In the genomic region with DNA sequence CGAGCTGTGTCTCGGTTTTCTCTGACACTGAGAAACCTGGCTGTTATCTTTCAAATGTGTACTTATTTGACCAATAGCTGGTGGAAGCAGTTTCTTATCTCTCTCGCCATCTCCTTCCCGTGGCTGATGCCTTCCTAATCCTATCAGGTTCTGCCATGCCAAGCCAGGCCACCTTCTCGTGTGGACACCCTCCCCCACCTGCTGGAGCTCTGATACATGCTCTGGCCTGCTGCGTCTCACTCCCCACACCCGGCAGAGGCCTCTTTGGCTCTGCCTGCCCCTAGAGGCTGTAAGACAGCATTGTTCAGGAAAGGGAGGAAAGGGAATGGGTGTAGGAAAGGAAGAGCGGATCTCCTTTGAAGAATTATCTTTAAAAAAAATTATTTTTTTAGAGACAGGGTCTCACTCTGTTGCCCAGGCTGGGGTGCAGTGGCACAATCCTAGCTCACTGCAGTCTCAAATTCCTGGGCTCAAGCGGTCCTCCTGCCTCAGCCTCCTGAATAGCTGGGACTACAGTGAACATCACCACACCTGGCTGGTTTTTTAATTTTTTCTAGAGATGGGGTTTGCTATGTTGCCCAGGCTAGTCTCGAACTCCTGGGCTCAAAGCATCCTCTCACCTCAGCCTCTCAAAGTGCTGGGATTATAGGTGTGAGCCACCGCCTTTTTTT, we compare ENCODE assay signal across 8 cellular contexts. TPM values are rescaled to one million over a fixed set of nuclear protein-coding genes. Genes with fewer than 3 reads are reported as not detected.
A peak's percentile ranks its signal among the peaks of the same experiment; 100 is the strongest.
DNase-seq lines count a peak whose midpoint lies in the region; ATAC-seq and TF ChIP-seq lines count a peak whose summit lies in the region.

No MANE protein-coding gene starts in this region.

- H3K9me3 Mint-ChIP-seq in activated naive CD4-positive, alpha-beta T cell treated with anti-CD3 and anti-CD28 coated beads, Interleukin-2, amount 50 U/mL, for 72 hours: no peaks in the 10 kb centered on the region

- DNase-seq in AG08395 (ENCODE audit: low spot score) (peak; percentile 72), NCI-H1694 treated with DMSO at 0.1 percent for 48 hours (lab: John Stamatoyannopoulos, UW) (peak; percentile 24), heart right ventricle (peak; percentile 47), sigmoid colon (peak; percentile 81)
- DNase-seq in activated naive CD4-positive, alpha-beta T cell treated with Interleukin-2 at 50 U/mL for 16 hours: no peak
- no peak for DNase-seq in activated naive CD4-positive, alpha-beta T cell treated with anti-CD3 and anti-CD28 coated beads, Interleukin-2, amount 50 U/mL, for 72 hours (ENCODE audit: low spot score in 2 of 2)

- WGBS in heart right ventricle, 2 donors: 46 to 48% methylated on average over 11 of the region's 11 CpGs
- 38 to 53% methylated on average over 11 of the region's 11 CpGs for WGBS in sigmoid colon, 2 donors

- TF ChIP-seq CTCF in GM12874 (IDR thresholded peaks at IDR 0.05; ENCODE audit: insufficient read depth, low read depth, low read length) (peak; percentile 47; the same call in 1 of the 2 replicates), VCaP (conservative IDR thresholded peaks at IDR 0.05) (peak; percentile 72), heart right ventricle (IDR thresholded peaks at IDR 0.05) (peak in 8 of 9 donors; percentile 38 to 62 (median 55)), sigmoid colon (IDR thresholded peaks at IDR 0.05) (peak; percentile 16 to 74 (median 42))

- H3K27ac Mint-ChIP-seq in activated naive CD4-positive, alpha-beta T cell treated with anti-CD3 and anti-CD28 coated beads, Interleukin-2, amount 50 U/mL, for 72 hours: no peak overlapping the region

- H3K4me3 ChIP-seq in heart right ventricle: no peak overlapping the region
- no peak overlapping the region for H3K4me3 ChIP-seq in sigmoid colon

- H3K9me3 ChIP-seq in heart right ventricle (no peaks in the 10 kb centered on the region), sigmoid colon (no peaks in the 10 kb centered on the region)

- peak; percentile 42 to 78 (median 74) for ATAC-seq in heart right ventricle
- no peak for ATAC-seq in activated naive CD4-positive, alpha-beta T cell treated with anti-CD3 and anti-CD28 coated beads, Interleukin-2, amount 50 U/mL, for 72 hours

- peaks cover 10 to 57% (median 47%) of the 10 kb centered on the region in 9 donors for H3K4me1 ChIP-seq in heart right ventricle
- H3K4me1 ChIP-seq in sigmoid colon: peaks cover 0 to 57% (median 54%) of the 10 kb centered on the region in 4 donors

- intact Hi-C loops in heart right ventricle (cut with DNase I) (loop anchor here in 5 of 10 donors (5.0 to 10.0 kb wide), 4 partner anchors 267 to 415 kb away; a partner anchor contains a TSS), sigmoid colon (cut with DNase I) (loop anchor here (10.0 kb wide), 3 partner anchors 337 to 1357 kb away; a partner anchor contains a TSS)

- peak overlapping the region; percentile 62 for H3K27ac ChIP-seq in VCaP
- peak overlapping the region in 8 of 10 donors; percentile 18 to 77 (median 54) for H3K27ac ChIP-seq in heart right ventricle
- H3K27ac ChIP-seq in sigmoid colon: peak overlapping the region; percentile 28 to 68 (median 63)

- H3K36me3 ChIP-seq in heart right ventricle (peaks cover 0 to 5% (median 0%) of the 10 kb centered on the region in 9 donors), sigmoid colon (no peaks in the 10 kb centered on the region)

- TF ChIP-seq POLR2A in sigmoid colon (IDR thresholded peaks at IDR 0.05): no peak

- TF ChIP-seq EP300 in sigmoid colon (IDR thresholded peaks at IDR 0.05): no peak

- peaks cover 0 to 8% of the 10 kb centered on the region in 2 donors for H3K36me3 Mint-ChIP-seq in activated naive CD4-positive, alpha-beta T cell treated with anti-CD3 and anti-CD28 coated beads, Interleukin-2, amount 50 U/mL, for 72 hours

- H3K27me3 ChIP-seq in heart right ventricle (no peaks in the 10 kb centered on the region), sigmoid colon (no peaks in the 10 kb centered on the region)

RNA-seq across cellular contexts. Expression of a gene that starts 7.5 kb away (rescaled TPM):
- 1 to 10 TPM; 3.8 to 7.8 (median 6.4) TPM for total RNA-seq in heart right ventricle
- 10 to 100 TPM in 1 of 2 donors, 1 to 10 TPM in 1; 8.4 to 11.9 TPM for polyA plus RNA-seq in heart right ventricle
- 1 to 10 TPM; 3.9 to 9.5 (median 6.6) TPM for total RNA-seq in sigmoid colon
- 10 to 100 TPM in 1 of 3 donors, 1 to 10 TPM in 2; 2.4 to 11.1 (median 2.8) TPM for polyA plus RNA-seq in sigmoid colon
- 1 to 10 TPM; 8.6 to 9.2 TPM for total RNA-seq in activated naive CD4-positive, alpha-beta T cell treated with anti-CD3 and anti-CD28 coated beads, Interleukin-2, amount 50 U/mL, for 72 hours

RNA-seq across cellular contexts. Expression of a gene that starts 9.2 kb away (rescaled TPM):
- total RNA-seq in heart right ventricle (1 to 10 TPM; 1.9 to 5.4 (median 2.7) TPM), sigmoid colon (1 to 10 TPM in 3 of 4 donors, under 1 TPM in 1; 0.36 to 5.3 (median 1.1) TPM)
- polyA plus RNA-seq in heart right ventricle (1 to 10 TPM in 1 of 2 donors, under 1 TPM in 1; 0.22 to 1.5 TPM), sigmoid colon (1 to 10 TPM in 1 of 3 donors, under 1 TPM in 1, not detected in 1; 0.22 to 1.8 TPM)
- total RNA-seq in activated naive CD4-positive, alpha-beta T cell treated with anti-CD3 and anti-CD28 coated beads, Interleukin-2, amount 50 U/mL, for 72 hours: under 1 TPM; 0.12 to 0.18 TPM

RNA-seq across cellular contexts. Expression of a gene that starts 20.1 kb away (rescaled TPM):
- 10 to 100 TPM; 11.3 to 43.0 (median 16.7) TPM for total RNA-seq in heart right ventricle
- polyA plus RNA-seq in heart right ventricle: 10 to 100 TPM; 20.8 to 37.3 TPM
- total RNA-seq in sigmoid colon: 100 to 1,000 TPM; 124 to 339 (median 205) TPM
- polyA plus RNA-seq in sigmoid colon: 10 to 100 TPM; 10.4 to 31.2 (median 21.0) TPM
- 1 to 10 TPM in 1 of 2 donors, under 1 TPM in 1; 0.73 to 4.0 TPM for total RNA-seq in activated naive CD4-positive, alpha-beta T cell treated with anti-CD3 and anti-CD28 coated beads, Interleukin-2, amount 50 U/mL, for 72 hours

RNA-seq across cellular contexts. Expression of a gene that starts 23.7 kb away (rescaled TPM):
- total RNA-seq in heart right ventricle (1,000 to 10,000 TPM in 8 of 10 donors, 100 to 1,000 TPM in 2; 615 to 1,697 (median 1,335) TPM), sigmoid colon (not detected)
- polyA plus RNA-seq in heart right ventricle (1,000 to 10,000 TPM; 1,540 to 9,450 TPM), sigmoid colon (1 to 10 TPM in 1 of 3 donors, under 1 TPM in 1, not detected in 1; 0.32 to 4.8 TPM)
- total RNA-seq in activated naive CD4-positive, alpha-beta T cell treated with anti-CD3 and anti-CD28 coated beads, Interleukin-2, amount 50 U/mL, for 72 hours: not detected

RNA-seq across cellular contexts. Expression of a gene that starts 31.1 kb away (rescaled TPM):
- total RNA-seq in heart right ventricle: not detected
- 1 to 10 TPM in 1 of 2 donors, under 1 TPM in 1; 0.77 to 1.9 TPM for polyA plus RNA-seq in heart right ventricle
- 1 to 10 TPM in 1 of 4 donors, under 1 TPM in 3; 0.49 to 1.1 (median 0.70) TPM for total RNA-seq in sigmoid colon
- 1 to 10 TPM in 2 of 3 donors, under 1 TPM in 1; 0.60 to 1.9 (median 1.2) TPM for polyA plus RNA-seq in sigmoid colon
- under 1 TPM; 0.31 to 0.91 TPM for total RNA-seq in activated naive CD4-positive, alpha-beta T cell treated with anti-CD3 and anti-CD28 coated beads, Interleukin-2, amount 50 U/mL, for 72 hours

Comparison
In these comparisons a context has a peak if more than half of its experiments do, and no peak if none do; other contexts are left out.
1. DNase-seq: peak in AG08395 (single experiment), NCI-H1694 treated with DMSO at 0.1 percent for 48 hours (single experiment), heart right ventricle (2 of 2) and sigmoid colon (single experiment); none in activated naive CD4-positive, alpha-beta T cell treated with Interleukin-2 at 50 U/mL for 16 hours (single experiment) and activated naive CD4-positive, alpha-beta T cell treated with anti-CD3 and anti-CD28 coated beads, Interleukin-2, amount 50 U/mL, for 72 hours (0 of 2).
2. ATAC-seq: peak in heart right ventricle (8 of 8); none in activated naive CD4-positive, alpha-beta T cell treated with anti-CD3 and anti-CD28 coated beads, Interleukin-2, amount 50 U/mL, for 72 hours (0 of 2).
3. Peak in every context shown above with its lines, with median percentiles within 50 percentile points of each other: CTCF ChIP-seq and H3K27ac ChIP-seq.